Comparison of ENCODE assay signal across 20 cellular contexts in genomic region chr12:105946541-105946940, GRCh38.
DNase-seq lines count a peak whose midpoint lies in the region; ATAC-seq and TF ChIP-seq lines count a peak whose summit lies in the region.
"Had no signal": no experiment of that assay in that cellular context is flagged by ENCODE, and none has a peak within 500 bp of the region (broad histone marks: within the 10 kb centered on the region; RNA-seq: fewer than 3 reads in every experiment).

No MANE protein-coding gene starts in this region.

- H3K4me1 Mint-ChIP-seq in mesothelial cell of epicardium, result peaks cover 12% of the 10 kb centered on the region
- H3K4me1 Mint-ChIP-seq: activated CD4-positive, alpha-beta T cell treated with anti-CD3 and anti-CD28 coated beads for 36 hours; activated T-helper 17 cell treated with anti-CD3 and anti-CD28 coated beads, Interleukin-2, amount 50 U/mL, for 72 hours had no signal

- no peaks in the 10 kb centered on the region for H3K27me3 Mint-ChIP-seq in mesothelial cell of epicardium (ENCODE audit: low read depth)

- peaks cover 12% of the 10 kb centered on the region for H3K9me3 Mint-ChIP-seq in mesothelial cell of epicardium

- ATAC-seq in GM18520 (IDR thresholded peaks at IDR 0.05; ENCODE audit: unreplicated experiment) (no peak), HG02884 (IDR thresholded peaks at IDR 0.05; ENCODE audit: unreplicated experiment) (no peak)
- ATAC-seq: A549; activated CD4-positive, alpha-beta T cell treated with anti-CD3 and anti-CD28 coated beads for 36 hours; activated T-helper 17 cell treated with anti-CD3 and anti-CD28 coated beads, Interleukin-2, amount 50 U/mL, for 72 hours; effector memory CD8-positive, alpha-beta T cell; GM12878; Panc1 had no signal

- TF ChIP-seq CTCF in fibroblast of the aortic adventitia (IDR thresholded peaks at IDR 0.05; ENCODE audit: insufficient read depth, low read length) (no peak), mesothelial cell of epicardium (IDR thresholded peaks at IDR 0.05; ENCODE audit: unreplicated experiment) (no peak)

- peak overlapping the region; percentile 66 for H3K27ac Mint-ChIP-seq in mesothelial cell of epicardium
- H3K27ac Mint-ChIP-seq: activated CD4-positive, alpha-beta T cell treated with anti-CD3 and anti-CD28 coated beads for 36 hours; activated T-helper 17 cell treated with anti-CD3 and anti-CD28 coated beads, Interleukin-2, amount 50 U/mL, for 72 hours; effector memory CD8-positive, alpha-beta T cell had no signal

- DNase-seq in ELF-1 (ENCODE audit: low read depth, low spot score) (peak; percentile 46), amniotic epithelial cell (ENCODE audit: low read depth) (peak; percentile 52), fibroblast of the aortic adventitia (ENCODE audit: low read depth) (peak; percentile 82), mesothelial cell of epicardium (ENCODE audit: low spot score in 2 of 2, unreplicated experiment in 2 of 2) (no peak), HPDE6-E6E7 (ENCODE audit: extremely low spot score) (no peak), NCI-H82 treated with DMSO at 0.1 percent for 48 hours (lab: John Stamatoyannopoulos, UW; ENCODE audit: unreplicated experiment) (no peak)
- DNase-seq: activated CD4-positive, alpha-beta T cell treated with anti-CD3 and anti-CD28 coated beads for 36 hours; effector memory CD8-positive, alpha-beta T cell; GDM1; NCI-H1694 treated with DMSO at 0.1 percent for 48 hours; stimulated activated CD8-positive, alpha-beta memory T cell treated with anti-CD3 and anti-CD28 coated beads, Interleukin-4, amount 100 ng/mL, for 48 hours; T-helper 9 cell had no signal

- no peak overlapping the region for H3K4me3 Mint-ChIP-seq in mesothelial cell of epicardium
- H3K4me3 Mint-ChIP-seq: activated CD4-positive, alpha-beta T cell treated with anti-CD3 and anti-CD28 coated beads for 36 hours; activated T-helper 17 cell treated with anti-CD3 and anti-CD28 coated beads, Interleukin-2, amount 50 U/mL, for 72 hours; effector memory CD8-positive, alpha-beta T cell had no signal

- H3K4me3 ChIP-seq in fibroblast of the aortic adventitia (ENCODE audit: low read depth, low read length), result no peak overlapping the region
- H3K4me3 ChIP-seq: A549, BLaER1, GM12878, SK-N-MC had no signal

- H3K36me3 Mint-ChIP-seq in mesothelial cell of epicardium, result no peaks in the 10 kb centered on the region

Comparison
In these comparisons a context has a peak if more than half of its experiments do, and no peak if none do; other contexts are left out.
1. DNase-seq: peak in ELF-1 (single experiment), amniotic epithelial cell (single experiment) and fibroblast of the aortic adventitia (single experiment); none in mesothelial cell of epicardium (0 of 2), HPDE6-E6E7 (single experiment) and NCI-H82 treated with DMSO at 0.1 percent for 48 hours (single experiment).